Comparison of ENCODE assay signal across 8 cellular contexts in the genomic region with DNA sequence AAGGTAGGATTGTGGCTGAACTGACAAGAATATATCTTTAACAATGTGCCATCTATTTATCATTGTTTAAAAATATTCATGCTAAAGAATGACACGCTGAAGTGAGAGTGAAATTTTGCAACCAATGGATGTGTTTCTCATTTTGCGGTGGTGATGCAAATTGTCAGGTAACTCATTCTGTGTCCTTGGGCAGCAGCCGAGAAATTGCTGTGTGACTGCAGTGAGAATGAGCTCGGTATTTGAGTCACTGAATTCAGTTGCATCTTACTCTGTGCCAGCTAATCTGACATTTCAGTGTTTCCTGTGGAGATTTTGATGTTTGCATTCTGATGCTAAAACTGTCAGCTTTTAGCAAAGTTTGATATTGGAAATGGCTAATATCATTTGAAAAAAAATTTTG. TPM values are rescaled to one million over a fixed set of nuclear protein-coding genes. Genes with fewer than 3 reads are reported as not detected.
DNase-seq lines count a peak whose midpoint lies in the region; ATAC-seq and TF ChIP-seq lines count a peak whose summit lies in the region.

No MANE protein-coding gene starts in this region.

- no peak overlapping the region for H3K27ac ChIP-seq in mammary epithelial cell (ENCODE audit: insufficient read depth, low read depth, low read length)

- no peaks in the 10 kb centered on the region for H3K4me1 ChIP-seq in mammary epithelial cell (ENCODE audit: insufficient read depth, low read length)

- no peaks in the 10 kb centered on the region for H3K4me1 Mint-ChIP-seq in MCF 10A (ENCODE audit: insufficient read depth, unreplicated experiment)
- H3K4me1 Mint-ChIP-seq in activated naive CD4-positive, alpha-beta T cell treated with anti-CD3 and anti-CD28 coated beads for 36 hours (ENCODE audit: low read depth): peaks cover 85% of the 10 kb centered on the region
- H3K4me1 Mint-ChIP-seq in stimulated activated naive CD8-positive, alpha-beta T cell treated with anti-CD3 and anti-CD28 coated beads, Interleukin-15, Interleukin-2, amounts not matched to agents 100 ng/mL and 50 ng/mL, for 24 hours (ENCODE audit: low read depth): peaks cover 90% of the 10 kb centered on the region

- H4K20me1 ChIP-seq in mammary epithelial cell (ENCODE audit: insufficient read depth, low read length): no peaks in the 10 kb centered on the region

- H3K27me3 ChIP-seq in mammary epithelial cell (ENCODE audit: insufficient read depth, low read length): no peaks in the 10 kb centered on the region

- peak; percentile 98 for ATAC-seq in HG03432 (IDR thresholded peaks at IDR 0.05; ENCODE audit: unreplicated experiment)

- H3K4me3 ChIP-seq in mammary epithelial cell (replicated peaks in 1 of 3; ENCODE audit: insufficient read depth in 1 of 3, low read depth in 2 of 3, low read length in 3 of 3): no peak overlapping the region

- no peaks in the 10 kb centered on the region for H3K9me3 ChIP-seq in mammary epithelial cell (replicated peaks; ENCODE audit: insufficient read depth, low read length)

- POLR2A ChIA-PET in MCF 10A (lab: Yijun Ruan, JAX): no interaction called here

- 100% methylated on average over 4 of the region's 4 CpGs for WGBS in mammary epithelial cell (ENCODE audit: low coverage, missing lambda C conversion rate)

- H3K36me3 ChIP-seq in mammary epithelial cell (ENCODE audit: insufficient read depth, low read length): no peaks in the 10 kb centered on the region

- H3K9me3 Mint-ChIP-seq in MCF 10A (ENCODE audit: unreplicated experiment): peaks cover 7% of the 10 kb centered on the region
- peaks cover 8% of the 10 kb centered on the region for H3K9me3 Mint-ChIP-seq in activated naive CD4-positive, alpha-beta T cell treated with anti-CD3 and anti-CD28 coated beads for 36 hours
- no peaks in the 10 kb centered on the region for H3K9me3 Mint-ChIP-seq in stimulated activated naive CD8-positive, alpha-beta T cell treated with anti-CD3 and anti-CD28 coated beads, Interleukin-15, Interleukin-2, amounts not matched to agents 100 ng/mL and 50 ng/mL, for 24 hours

- H3K36me3 Mint-ChIP-seq in MCF 10A (ENCODE audit: insufficient read depth, unreplicated experiment): peaks cover under 1% of the 10 kb centered on the region
- H3K36me3 Mint-ChIP-seq in activated naive CD4-positive, alpha-beta T cell treated with anti-CD3 and anti-CD28 coated beads for 36 hours (ENCODE audit: low read depth): peaks cover 12% of the 10 kb centered on the region
- H3K36me3 Mint-ChIP-seq in stimulated activated naive CD8-positive, alpha-beta T cell treated with anti-CD3 and anti-CD28 coated beads, Interleukin-15, Interleukin-2, amounts not matched to agents 100 ng/mL and 50 ng/mL, for 24 hours (ENCODE audit: low read depth): peaks cover 11% of the 10 kb centered on the region

- H3K27me3 Mint-ChIP-seq in MCF 10A (ENCODE audit: insufficient read depth, unreplicated experiment): no peaks in the 10 kb centered on the region
- H3K27me3 Mint-ChIP-seq in activated naive CD4-positive, alpha-beta T cell treated with anti-CD3 and anti-CD28 coated beads for 36 hours (ENCODE audit: low read depth): no peaks in the 10 kb centered on the region
- H3K27me3 Mint-ChIP-seq in stimulated activated naive CD8-positive, alpha-beta T cell treated with anti-CD3 and anti-CD28 coated beads, Interleukin-15, Interleukin-2, amounts not matched to agents 100 ng/mL and 50 ng/mL, for 24 hours: no peaks in the 10 kb centered on the region

- H3K9ac ChIP-seq in mammary epithelial cell (ENCODE audit: insufficient read depth, low read length): no peak overlapping the region

- in situ Hi-C loops in mammary epithelial cell (cut with MboI; ENCODE audit: low sequenced_read_pairs in 2 of 2): no loop called here

- H3K4me3 Mint-ChIP-seq in MCF 10A (ENCODE audit: unreplicated experiment): no peak overlapping the region
- H3K4me3 Mint-ChIP-seq in activated naive CD4-positive, alpha-beta T cell treated with anti-CD3 and anti-CD28 coated beads for 36 hours: peak overlapping the region; percentile 46
- H3K4me3 Mint-ChIP-seq in stimulated activated naive CD8-positive, alpha-beta T cell treated with anti-CD3 and anti-CD28 coated beads, Interleukin-15, Interleukin-2, amounts not matched to agents 100 ng/mL and 50 ng/mL, for 24 hours: peak overlapping the region; percentile 38

- DNase-seq in MCF 10A (ENCODE audit: unreplicated experiment): peak; percentile 47
- no peak for DNase-seq in mammary epithelial cell
- DNase-seq in activated naive CD4-positive, alpha-beta T cell treated with anti-CD3 and anti-CD28 coated beads for 36 hours: peak; percentile 88
- DNase-seq in DMS79 treated with DMSO at 0.1 percent for 48 hours (lab: John Stamatoyannopoulos, UW): no peak
- no peak for DNase-seq in glomerular visceral epithelial cell (ENCODE audit: extremely low spot score)
- no peak for DNase-seq in NK-92 treated with Interleukin-12 subunit alpha and Interleukin-12 subunit beta, amount 100 ng/mL, for 24 hours (lab: John Stamatoyannopoulos, UW)

- dilution Hi-C loops in mammary epithelial cell (cut with HindIII; ENCODE audit: low sequenced_read_pairs): no loop called here

- intact Hi-C loops in MCF 10A (cut with micrococcal nuclease) (no loop called here), mammary epithelial cell (cut with micrococcal nuclease) (no loop called here)
- intact Hi-C loops in activated naive CD4-positive, alpha-beta T cell treated with anti-CD3 and anti-CD28 coated beads for 36 hours (cut with micrococcal nuclease): loop anchor here (1.0 to 5.0 kb wide), 8 partner anchors 22 to 499 kb away; a partner anchor contains a TSS

- no peaks in the 10 kb centered on the region for H3K79me2 ChIP-seq in mammary epithelial cell (ENCODE audit: insufficient read depth, low read length)

- H3K4me2 ChIP-seq in mammary epithelial cell (ENCODE audit: insufficient read depth, low read depth, low read length): no peak overlapping the region

- H3K27ac Mint-ChIP-seq in MCF 10A (ENCODE audit: low read depth, unreplicated experiment): no peak overlapping the region
- H3K27ac Mint-ChIP-seq in activated naive CD4-positive, alpha-beta T cell treated with anti-CD3 and anti-CD28 coated beads for 36 hours: peak overlapping the region; percentile 78
- peak overlapping the region; percentile 78 for H3K27ac Mint-ChIP-seq in stimulated activated naive CD8-positive, alpha-beta T cell treated with anti-CD3 and anti-CD28 coated beads, Interleukin-15, Interleukin-2, amounts not matched to agents 100 ng/mL and 50 ng/mL, for 24 hours

- CTCF ChIA-PET in MCF 10A (lab: Yijun Ruan, JAX) (no interaction called here), mammary epithelial cell (lab: Charles Lee; ENCODE audit: low non-redundant PET) (no interaction called here)
- CTCF ChIA-PET in activated naive CD4-positive, alpha-beta T cell treated with anti-CD3 and anti-CD28 coated beads for 36 hours (lab: Charles Lee): interaction anchor here (0.7 to 1.4 kb wide), 4 partner anchors 15 to 157 kb away, joined by 4 to 12 read pairs (median 4); no protein-coding TSS in a partner anchor

- BruUV-seq in MCF 10A (replicated peaks; lab: Mats Ljungman, UMichigan): no TSS peak
- no TSS peak for BruUV-seq in mammary epithelial cell (replicated peaks; lab: Mats Ljungman, UMichigan)

- H2AFZ ChIP-seq in mammary epithelial cell (ENCODE audit: low read depth, low read length): no peak overlapping the region

- no peak for TF ChIP-seq CTCF in MCF 10A (IDR thresholded peaks at IDR 0.05; ENCODE audit: unreplicated experiment)
- TF ChIP-seq CTCF in mammary epithelial cell (conservative IDR thresholded peaks at IDR 0.05 in 1 of 2, IDR thresholded peaks at IDR 0.05 in 1 of 2; ENCODE audit: extremely low read depth in 1 of 2, insufficient read depth in 1 of 2, low read depth in 1 of 2, low read length in 2 of 2): no peak

RNA-seq across cellular contexts. Expression of a gene that starts 28.1 kb away (rescaled TPM):
- total RNA-seq in MCF 10A (2022): 11.0 and 16.3 TPM in 2 replicates
- 10 to 100 TPM in 1 of 2 donors, 1 to 10 TPM in 1; 8.3 to 20.3 TPM for total RNA-seq in mammary epithelial cell
- polyA plus RNA-seq in mammary epithelial cell: 27.6 TPM
- 11.5 TPM for polyA minus RNA-seq in mammary epithelial cell
- 10 to 100 TPM; 69.1 to 71.8 TPM for total RNA-seq in activated naive CD4-positive, alpha-beta T cell treated with anti-CD3 and anti-CD28 coated beads for 36 hours

Comparison
In these comparisons a context has a peak if more than half of its experiments do, and no peak if none do; other contexts are left out.
1. DNase-seq: peak in MCF 10A (single experiment) and activated naive CD4-positive, alpha-beta T cell treated with anti-CD3 and anti-CD28 coated beads for 36 hours (single experiment); none in mammary epithelial cell (single experiment), DMS79 treated with DMSO at 0.1 percent for 48 hours (single experiment), glomerular visceral epithelial cell (single experiment) and NK-92 treated with Interleukin-12 subunit alpha and Interleukin-12 subunit beta, amount 100 ng/mL, for 24 hours (single experiment).